Comparison of ENCODE assay signal across 24 cellular contexts in genomic region chr16:53711390-53711789, GRCh38.
"Had no signal": no experiment of that assay in that cellular context is flagged by ENCODE, and none has a peak within 500 bp of the region (broad histone marks: within the 10 kb centered on the region; RNA-seq: fewer than 3 reads in every experiment).

No MANE protein-coding gene starts in this region.

- H3K27ac ChIP-seq: SJSA1 had no signal

- ATAC-seq: HepG2 had no signal

- DNase-seq: IMR-90, Karpas-422, KG1, MG63, NCI-H1092, NCI-H1105 treated with DMSO at 0.1 percent for 48 hours, NCI-H1417 treated with DMSO at 0.1 percent for 48 hours, NCI-H146, NCI-H1694 treated with DMSO at 0.1 percent for 48 hours, NCI-H1930, NCI-H2081, NCI-H2107, NCI-H2227 treated with DMSO at 0.1 percent for 48 hours, NCI-H446, NCI-H510A, NCI-H524 treated with DMSO at 0.1 percent for 48 hours, NCI-H69, NCI-H774, Right ventricle myocardium superior, RPMI8226, SIG-M5, SK-N-SH had no signal

- H3K4me2 ChIP-seq: SK-N-SH had no signal

- H3K27me3 ChIP-seq: MG63, SJSA1 had no signal

- H3K4me3 ChIP-seq: MG63, SJSA1 had no signal

- H3K4me1 ChIP-seq: SJSA1 had no signal

- H3K9me3 ChIP-seq: SJSA1, SK-N-SH had no signal

- H3K9ac ChIP-seq: SK-N-SH had no signal
